ENCODE assay signal across 8 cellular contexts in genomic region chrX:134171661-134172587, GRCh38.
DNase-seq lines count a peak whose midpoint lies in the region; ATAC-seq and TF ChIP-seq lines count a peak whose summit lies in the region.

No MANE protein-coding gene starts in this region.

- intact Hi-C loops in adrenal gland (cut with DNase I), result no loop called here
- intact Hi-C loops in gastrocnemius medialis (cut with DNase I; ENCODE audit: low total_unique reads), result no loop called here

- TF ChIP-seq POLR2A in adrenal gland (IDR thresholded peaks at IDR 0.05), result no peak
- no peak for TF ChIP-seq POLR2A in gastrocnemius medialis (IDR thresholded peaks at IDR 0.05)

- no peaks in the 10 kb centered on the region for H3K36me3 ChIP-seq in adrenal gland (replicated peaks in 1 of 2)
- H3K36me3 ChIP-seq in gastrocnemius medialis, result no peaks in the 10 kb centered on the region
- no peaks in the 10 kb centered on the region for H3K36me3 ChIP-seq in SJCRH30

- H3K4me3 ChIP-seq in AG09309 (ENCODE audit: control insufficient read depth, low read depth, low read length), result peak overlapping the region; percentile 28
- H3K4me3 ChIP-seq in adrenal gland, result peak overlapping the region in 2 of 4 donors; percentile 30 to 44
- H3K4me3 ChIP-seq in iPS-11a (ENCODE audit: low read depth, low read length), result peak overlapping the region; percentile 77
- peak overlapping the region; percentile 46 to 60 (median 56) for H3K4me3 ChIP-seq in gastrocnemius medialis
- H3K4me3 ChIP-seq in SJCRH30, result no peak overlapping the region

- DNase-seq in AG09309 (ENCODE audit: low read depth), result no peak
- peak; percentile 38 for DNase-seq in NCI-H446 treated with DMSO at 0.1 percent for 48 hours (lab: John Stamatoyannopoulos, UW)
- DNase-seq in adrenal gland, result peak in 6 of 7 donors; percentile 6 to 31 (median 19)
- no peak for DNase-seq in gastrocnemius medialis
- no peak for DNase-seq in NCI-H226
- no peak for DNase-seq in SJCRH30

- H3K27me3 ChIP-seq in adrenal gland (peaks cover 38% of the 10 kb centered on the region), gastrocnemius medialis (peaks cover 0 to 21% (median 12%) of the 10 kb centered on the region in 3 donors), SJCRH30 (no peaks in the 10 kb centered on the region)

- H3K9me3 ChIP-seq in adrenal gland (replicated peaks in 1 of 3) (no peaks in the 10 kb centered on the region), gastrocnemius medialis (no peaks in the 10 kb centered on the region), SJCRH30 (replicated peaks) (no peaks in the 10 kb centered on the region)

- in situ Hi-C loops in gastrocnemius medialis (cut with MboI; ENCODE audit: low sequenced_read_pairs in 4 of 4), result no loop called here

- no peak for TF ChIP-seq CTCF in AG09309 (IDR thresholded peaks at IDR 0.05; ENCODE audit: control insufficient read depth, insufficient read depth, low read depth, low read length, missing control alignments)
- no peak for TF ChIP-seq CTCF in adrenal gland (IDR thresholded peaks at IDR 0.05)
- no peak for TF ChIP-seq CTCF in gastrocnemius medialis (IDR thresholded peaks at IDR 0.05 in 4 of 5, conservative IDR thresholded peaks at IDR 0.05 in 1 of 5)

- 2 to 41% (median 17%) methylated on average over 43 to 74 of the region's 74 CpGs for WGBS in adrenal gland, 4 donors

- H3K4me1 ChIP-seq in adrenal gland (replicated peaks in 1 of 2) (no peaks in the 10 kb centered on the region), gastrocnemius medialis (no peaks in the 10 kb centered on the region), SJCRH30 (no peaks in the 10 kb centered on the region)

- H3K27ac ChIP-seq in adrenal gland (no peak overlapping the region), gastrocnemius medialis (peak overlapping the region in 1 of 4 donors; percentile 21), SJCRH30 (no peak overlapping the region)

- ATAC-seq in GM21367 (IDR thresholded peaks at IDR 0.05; ENCODE audit: unreplicated experiment) (peak; percentile 44), gastrocnemius medialis (no peak)

Comparison
In these comparisons a context has a peak if more than half of its experiments do, and no peak if none do; other contexts are left out.
1. DNase-seq: peak in NCI-H446 treated with DMSO at 0.1 percent for 48 hours (single experiment) and adrenal gland (6 of 7); none in AG09309 (single experiment), gastrocnemius medialis (0 of 2), NCI-H226 (single experiment) and SJCRH30 (0 of 2).